ENCODE assay signal across 9 cellular contexts in genomic region chr10:3500408-3500856, GRCh38.
A peak's percentile ranks its signal among the peaks of the same experiment; 100 is the strongest.
DNase-seq lines count a peak whose midpoint lies in the region; ATAC-seq and TF ChIP-seq lines count a peak whose summit lies in the region.
"Had no signal": no experiment of that assay in that cellular context is flagged by ENCODE, and none has a peak within 500 bp of the region (broad histone marks: within the 10 kb centered on the region; RNA-seq: fewer than 3 reads in every experiment).

No MANE protein-coding gene starts in this region.

- POLR2A ChIA-PET in A673 (lab: Charles Lee; ENCODE audit: low non-redundant PET) (no interaction called here), WTC11 (lab: Charles Lee) (no interaction called here)

- H3K9me3 ChIP-seq in A673 (ENCODE audit: low read depth, low read length, poor library complexity, severe bottlenecking), result no peaks in the 10 kb centered on the region
- H3K9me3 ChIP-seq in neuron (ENCODE audit: low read length), result no peaks in the 10 kb centered on the region

- intact Hi-C loops in A673 (cut with micrococcal nuclease; ENCODE audit: unreplicated experiment), result no loop called here
- intact Hi-C loops in head of caudate nucleus (cut with DNase I), result no loop called here

- peaks cover 53% of the 10 kb centered on the region for H3K4me1 Mint-ChIP-seq in WTC11

- ATAC-seq in WTC11 (peak; percentile 63), HG03135 (IDR thresholded peaks at IDR 0.05; ENCODE audit: unreplicated experiment) (no peak), HG02588 (IDR thresholded peaks at IDR 0.05; ENCODE audit: unreplicated experiment) (no peak), HG02970 (IDR thresholded peaks at IDR 0.05; ENCODE audit: low FRiP score, unreplicated experiment) (no peak)

- no TSS peak for BruUV-seq in A673 (replicated peaks; lab: Mats Ljungman, UMichigan)

- no peaks in the 10 kb centered on the region for H3K36me3 Mint-ChIP-seq in WTC11

- no peak overlapping the region for H3K27ac ChIP-seq in A673 (ENCODE audit: low read depth, low read length, poor library complexity, severe bottlenecking)
- H3K27ac ChIP-seq: PC-9 had no signal

- peak overlapping the region; percentile 78; the same call in 1 of the 2 replicates for H3K27ac Mint-ChIP-seq in WTC11

- TF ChIP-seq CTCF in A673 (conservative IDR thresholded peaks at IDR 0.05; ENCODE audit: low read depth, low read length) (no peak), WTC11 (IDR thresholded peaks at IDR 0.05) (no peak)

- H3K4me3 ChIP-seq in A673 (ENCODE audit: low read depth, low read length, poor library complexity, severe bottlenecking), result no peak overlapping the region
- H3K4me3 ChIP-seq in neuron (ENCODE audit: low read length), result peak overlapping the region; percentile 11
- H3K4me3 ChIP-seq: PC-9 had no signal

- H3K36me3 ChIP-seq in A673 (ENCODE audit: insufficient read depth, low read length, poor library complexity, severe bottlenecking) (no peaks in the 10 kb centered on the region), neuron (ENCODE audit: insufficient read depth, low read length) (no peaks in the 10 kb centered on the region)

- no peaks in the 10 kb centered on the region; the same call in 1 of the 2 replicates for H3K27me3 Mint-ChIP-seq in WTC11 (ENCODE audit: low read depth)

- CTCF ChIA-PET in A673 (lab: Charles Lee), result no interaction called here
- CTCF ChIA-PET in WTC11 (lab: Charles Lee), result no interaction called here

- no peak overlapping the region for H3K4me3 Mint-ChIP-seq in WTC11

- H3K27me3 ChIP-seq in A673 (replicated peaks; ENCODE audit: insufficient read depth, low read depth, low read length, poor library complexity), result no peaks in the 10 kb centered on the region
- no peaks in the 10 kb centered on the region for H3K27me3 ChIP-seq in neuron (ENCODE audit: insufficient read depth, low read length)

- no peaks in the 10 kb centered on the region for H3K9me3 Mint-ChIP-seq in WTC11

- DNase-seq in A673 (ENCODE audit: low spot score), result peak; percentile 17
- DNase-seq in WTC11 (ENCODE audit: low spot score), result peak; percentile 54
- peak; percentile 32 to 90 (median 76) for DNase-seq in head of caudate nucleus
- DNase-seq in T1000 (lab: John Stamatoyannopoulos, UW), result no peak
- DNase-seq: PC-9 had no signal

- peaks cover under 1% of the 10 kb centered on the region for H3K4me1 ChIP-seq in A673 (ENCODE audit: insufficient read depth, low read length, poor library complexity, severe bottlenecking)
- peaks cover 45% of the 10 kb centered on the region for H3K4me1 ChIP-seq in neuron (ENCODE audit: insufficient read depth, low read length)

- peak overlapping the region; percentile 18 for H2AFZ ChIP-seq in neuron (ENCODE audit: low read depth, low read length)
- H2AFZ ChIP-seq: PC-9 had no signal

TF ChIP-seq in WTC11, 78 proteins besides CTCF, POLR2A, EP300 and RAD21 (continues in another document):
- TF ChIP-seq ZNF219 (CRISPR knock-in tag; IDR thresholded peaks at IDR 0.05; ENCODE audit: borderline replicate concordance) (no peak), ZNF138 (CRISPR knock-in tag; conservative IDR thresholded peaks at IDR 0.05) (no peak), OVOL2 (CRISPR knock-in tag; IDR thresholded peaks at IDR 0.05; ENCODE audit: borderline replicate concordance) (no peak), NFYB (CRISPR knock-in tag; conservative IDR thresholded peaks at IDR 0.05; ENCODE audit: low read depth) (no peak), NFE2L1 (CRISPR knock-in tag; IDR thresholded peaks at IDR 0.05) (no peak), ZNF232 (CRISPR knock-in tag; IDR thresholded peaks at IDR 0.05) (no peak), NFATC4 (CRISPR knock-in tag; IDR thresholded peaks at IDR 0.05) (no peak), FOXP1 (CRISPR knock-in tag; IDR thresholded peaks at IDR 0.05; ENCODE audit: borderline replicate concordance) (no peak), NR1H2 (CRISPR knock-in tag; IDR thresholded peaks at IDR 0.05) (no peak), ATF2 (CRISPR knock-in tag; IDR thresholded peaks at IDR 0.05; ENCODE audit: borderline replicate concordance, low read depth) (no peak)
- TF ChIP-seq, protein P1, sequence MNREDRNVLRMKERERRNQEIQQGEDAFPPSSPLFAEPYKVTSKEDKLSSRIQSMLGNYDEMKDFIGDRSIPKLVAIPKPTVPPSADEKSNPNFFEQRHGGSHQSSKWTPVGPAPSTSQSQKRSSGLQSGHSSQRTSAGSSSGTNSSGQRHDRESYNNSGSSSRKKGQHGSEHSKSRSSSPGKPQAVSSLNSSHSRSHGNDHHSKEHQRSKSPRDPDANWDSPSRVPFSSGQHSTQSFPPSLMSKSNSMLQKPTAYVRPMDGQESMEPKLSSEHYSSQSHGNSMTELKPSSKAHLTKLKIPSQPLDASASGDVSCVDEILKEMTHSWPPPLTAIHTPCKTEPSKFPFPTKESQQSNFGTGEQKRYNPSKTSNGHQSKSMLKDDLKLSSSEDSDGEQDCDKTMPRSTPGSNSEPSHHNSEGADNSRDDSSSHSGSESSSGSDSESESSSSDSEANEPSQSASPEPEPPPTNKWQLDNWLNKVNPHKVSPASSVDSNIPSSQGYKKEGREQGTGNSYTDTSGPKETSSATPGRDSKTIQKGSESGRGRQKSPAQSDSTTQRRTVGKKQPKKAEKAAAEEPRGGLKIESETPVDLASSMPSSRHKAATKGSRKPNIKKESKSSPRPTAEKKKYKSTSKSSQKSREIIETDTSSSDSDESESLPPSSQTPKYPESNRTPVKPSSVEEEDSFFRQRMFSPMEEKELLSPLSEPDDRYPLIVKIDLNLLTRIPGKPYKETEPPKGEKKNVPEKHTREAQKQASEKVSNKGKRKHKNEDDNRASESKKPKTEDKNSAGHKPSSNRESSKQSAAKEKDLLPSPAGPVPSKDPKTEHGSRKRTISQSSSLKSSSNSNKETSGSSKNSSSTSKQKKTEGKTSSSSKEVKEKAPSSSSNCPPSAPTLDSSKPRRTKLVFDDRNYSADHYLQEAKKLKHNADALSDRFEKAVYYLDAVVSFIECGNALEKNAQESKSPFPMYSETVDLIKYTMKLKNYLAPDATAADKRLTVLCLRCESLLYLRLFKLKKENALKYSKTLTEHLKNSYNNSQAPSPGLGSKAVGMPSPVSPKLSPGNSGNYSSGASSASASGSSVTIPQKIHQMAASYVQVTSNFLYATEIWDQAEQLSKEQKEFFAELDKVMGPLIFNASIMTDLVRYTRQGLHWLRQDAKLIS (CRISPR knock-in tag; IDR thresholded peaks at IDR 0.05; ENCODE audit: borderline replicate concordance), result no peak
- TF ChIP-seq, protein P2, sequence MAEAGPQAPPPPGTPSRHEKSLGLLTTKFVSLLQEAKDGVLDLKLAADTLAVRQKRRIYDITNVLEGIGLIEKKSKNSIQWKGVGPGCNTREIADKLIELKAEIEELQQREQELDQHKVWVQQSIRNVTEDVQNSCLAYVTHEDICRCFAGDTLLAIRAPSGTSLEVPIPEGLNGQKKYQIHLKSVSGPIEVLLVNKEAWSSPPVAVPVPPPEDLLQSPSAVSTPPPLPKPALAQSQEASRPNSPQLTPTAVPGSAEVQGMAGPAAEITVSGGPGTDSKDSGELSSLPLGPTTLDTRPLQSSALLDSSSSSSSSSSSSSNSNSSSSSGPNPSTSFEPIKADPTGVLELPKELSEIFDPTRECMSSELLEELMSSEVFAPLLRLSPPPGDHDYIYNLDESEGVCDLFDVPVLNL (CRISPR knock-in tag; IDR thresholded peaks at IDR 0.05; ENCODE audit: borderline replicate concordance, low read depth), result no peak
- TF ChIP-seq, protein P3, sequence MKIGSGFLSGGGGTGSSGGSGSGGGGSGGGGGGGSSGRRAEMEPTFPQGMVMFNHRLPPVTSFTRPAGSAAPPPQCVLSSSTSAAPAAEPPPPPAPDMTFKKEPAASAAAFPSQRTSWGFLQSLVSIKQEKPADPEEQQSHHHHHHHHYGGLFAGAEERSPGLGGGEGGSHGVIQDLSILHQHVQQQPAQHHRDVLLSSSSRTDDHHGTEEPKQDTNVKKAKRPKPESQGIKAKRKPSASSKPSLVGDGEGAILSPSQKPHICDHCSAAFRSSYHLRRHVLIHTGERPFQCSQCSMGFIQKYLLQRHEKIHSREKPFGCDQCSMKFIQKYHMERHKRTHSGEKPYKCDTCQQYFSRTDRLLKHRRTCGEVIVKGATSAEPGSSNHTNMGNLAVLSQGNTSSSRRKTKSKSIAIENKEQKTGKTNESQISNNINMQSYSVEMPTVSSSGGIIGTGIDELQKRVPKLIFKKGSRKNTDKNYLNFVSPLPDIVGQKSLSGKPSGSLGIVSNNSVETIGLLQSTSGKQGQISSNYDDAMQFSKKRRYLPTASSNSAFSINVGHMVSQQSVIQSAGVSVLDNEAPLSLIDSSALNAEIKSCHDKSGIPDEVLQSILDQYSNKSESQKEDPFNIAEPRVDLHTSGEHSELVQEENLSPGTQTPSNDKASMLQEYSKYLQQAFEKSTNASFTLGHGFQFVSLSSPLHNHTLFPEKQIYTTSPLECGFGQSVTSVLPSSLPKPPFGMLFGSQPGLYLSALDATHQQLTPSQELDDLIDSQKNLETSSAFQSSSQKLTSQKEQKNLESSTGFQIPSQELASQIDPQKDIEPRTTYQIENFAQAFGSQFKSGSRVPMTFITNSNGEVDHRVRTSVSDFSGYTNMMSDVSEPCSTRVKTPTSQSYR (CRISPR knock-in tag; IDR thresholded peaks at IDR 0.05), result no peak
- TF ChIP-seq, protein P4, sequence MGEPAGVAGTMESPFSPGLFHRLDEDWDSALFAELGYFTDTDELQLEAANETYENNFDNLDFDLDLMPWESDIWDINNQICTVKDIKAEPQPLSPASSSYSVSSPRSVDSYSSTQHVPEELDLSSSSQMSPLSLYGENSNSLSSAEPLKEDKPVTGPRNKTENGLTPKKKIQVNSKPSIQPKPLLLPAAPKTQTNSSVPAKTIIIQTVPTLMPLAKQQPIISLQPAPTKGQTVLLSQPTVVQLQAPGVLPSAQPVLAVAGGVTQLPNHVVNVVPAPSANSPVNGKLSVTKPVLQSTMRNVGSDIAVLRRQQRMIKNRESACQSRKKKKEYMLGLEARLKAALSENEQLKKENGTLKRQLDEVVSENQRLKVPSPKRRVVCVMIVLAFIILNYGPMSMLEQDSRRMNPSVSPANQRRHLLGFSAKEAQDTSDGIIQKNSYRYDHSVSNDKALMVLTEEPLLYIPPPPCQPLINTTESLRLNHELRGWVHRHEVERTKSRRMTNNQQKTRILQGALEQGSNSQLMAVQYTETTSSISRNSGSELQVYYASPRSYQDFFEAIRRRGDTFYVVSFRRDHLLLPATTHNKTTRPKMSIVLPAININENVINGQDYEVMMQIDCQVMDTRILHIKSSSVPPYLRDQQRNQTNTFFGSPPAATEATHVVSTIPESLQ (CRISPR knock-in tag; IDR thresholded peaks at IDR 0.05), result no peak
